1 cellular context compared by ENCODE assay signal in genomic region chr1:24003331-24003972, GRCh38.
TF ChIP-seq lines count a peak whose summit lies in the region.

No MANE protein-coding gene starts in this region.

TF ChIP-seq in HEK293, 187 proteins besides CTCF, POLR2A, EP300 and RAD21 (continued from another document):
- TF ChIP-seq HIC1 (tag by site-specific recombination; IDR thresholded peaks at IDR 0.05), result no peak
- TF ChIP-seq ZNF785 (tag by site-specific recombination; IDR thresholded peaks at IDR 0.05), result no peak
- no peak for TF ChIP-seq ZNF513 (tag by site-specific recombination; IDR thresholded peaks at IDR 0.05)
- TF ChIP-seq ZNF549 (tag by site-specific recombination; IDR thresholded peaks at IDR 0.05), result no peak
- TF ChIP-seq GFI1B (tag by site-specific recombination; IDR thresholded peaks at IDR 0.05), result 0 out of 2 replicates have a peak, but pooled peaks have one; percentile 31
- no peak for TF ChIP-seq ZBTB26 (tag by site-specific recombination; optimal IDR thresholded peaks at IDR 0.05)
- no peak for TF ChIP-seq ZNF266 (tag by site-specific recombination; IDR thresholded peaks at IDR 0.05; ENCODE audit: low read depth)
- TF ChIP-seq ZNF324 (tag by site-specific recombination; IDR thresholded peaks at IDR 0.05), result no peak
- peak; percentile 86 for TF ChIP-seq TRIM28 (IDR thresholded peaks at IDR 0.05; ENCODE audit: borderline replicate concordance, low read length)
- peak; percentile 58; the same call in 1 of the 2 replicates for TF ChIP-seq ZNF366 (tag by site-specific recombination; conservative IDR thresholded peaks at IDR 0.05)
